ENCODE assay signal across 8 cellular contexts in genomic region chr6:34674930-34675329, GRCh38. TPM values are rescaled to one million over a fixed set of nuclear protein-coding genes. Genes with fewer than 3 reads are reported as not detected.
A peak's percentile ranks its signal among the peaks of the same experiment; 100 is the strongest.
DNase-seq lines count a peak whose midpoint lies in the region; ATAC-seq and TF ChIP-seq lines count a peak whose summit lies in the region.
"Not testable (repeated sequence)": the region's sequence is repeated elsewhere in the genome, so short reads cannot be mapped to it uniquely, and the experiment has no call there.

No MANE protein-coding gene starts in this region.

- WGBS in transverse colon (ENCODE audit: low coverage in 1 of 2), 2 donors: 69 to 82% methylated on average over 6 to 9 of the region's 9 CpGs

- H3K4me3 Mint-ChIP-seq in activated T-helper 2 cell treated with anti-CD3 and anti-CD28 coated beads, Interferon-gamma antibody, Interleukin-2, Interleukin-4, amounts not matched to agents 10 μg/mL and 5 μg/mL and 100 μg/mL, durations not matched to agents 14 hours and 24 hours and 36 hours (ENCODE audit: low read depth); central memory CD8-positive, alpha-beta T cell: not testable (repeated sequence)
- peak overlapping the region; percentile 77 for H3K4me3 Mint-ChIP-seq in memory B cell

- H3K27ac ChIP-seq in VCaP (peak overlapping the region; percentile 5), transverse colon (peak overlapping the region; percentile 49 to 76 (median 66))

- H3K4me3 ChIP-seq in GM06990 (replicated peaks; ENCODE audit: low read depth, low read length); transverse colon: not testable (repeated sequence)

- H3K4me1 Mint-ChIP-seq in activated T-helper 2 cell treated with anti-CD3 and anti-CD28 coated beads, Interferon-gamma antibody, Interleukin-2, Interleukin-4, amounts not matched to agents 10 μg/mL and 5 μg/mL and 100 μg/mL, durations not matched to agents 14 hours and 24 hours and 36 hours (ENCODE audit: low read depth): peaks cover 42% of the 10 kb centered on the region
- H3K4me1 Mint-ChIP-seq in central memory CD8-positive, alpha-beta T cell: peaks cover 61% of the 10 kb centered on the region
- peaks cover 42% of the 10 kb centered on the region for H3K4me1 Mint-ChIP-seq in memory B cell

- not testable (repeated sequence) for H3K9me3 Mint-ChIP-seq in activated T-helper 2 cell treated with anti-CD3 and anti-CD28 coated beads, Interferon-gamma antibody, Interleukin-2, Interleukin-4, amounts not matched to agents 10 μg/mL and 5 μg/mL and 100 μg/mL, durations not matched to agents 14 hours and 24 hours and 36 hours; central memory CD8-positive, alpha-beta T cell; memory B cell

- in situ Hi-C loops in transverse colon (cut with MboI; ENCODE audit: low pct_ligation_motif_present in 1 of 4, low pct_unique_long_range_greater_than_20kb in 1 of 4, low sequenced_read_pairs in 3 of 4): not testable (repeated sequence)

- not testable (repeated sequence) for H3K9me3 ChIP-seq in transverse colon

- TF ChIP-seq CTCF in GM06990 (IDR thresholded peaks at IDR 0.05; ENCODE audit: insufficient read depth, low read length, poor library complexity, severe bottlenecking); VCaP (conservative IDR thresholded peaks at IDR 0.05); transverse colon (IDR thresholded peaks at IDR 0.05): not testable (repeated sequence)

- DNase-seq in GM06990 (ENCODE audit: extremely low read depth, insufficient read length) (peak; percentile 69), NAMALWA (ENCODE audit: low spot score) (peak; percentile 79), memory B cell (ENCODE audit: low spot score in 2 of 2) (peak in 1 of 2 donors; percentile 31), transverse colon (peak; percentile 38)
- not testable (repeated sequence) for DNase-seq in activated T-helper 2 cell treated with anti-CD3 and anti-CD28 coated beads, Interferon-gamma antibody, Interleukin-2, Interleukin-4, amounts not matched to agents 10 μg/mL and 5 μg/mL and 100 μg/mL, durations not matched to agents 14 hours and 24 hours and 36 hours (ENCODE audit: low spot score); central memory CD8-positive, alpha-beta T cell (ENCODE audit: low spot score in 2 of 2)

- H3K36me3 Mint-ChIP-seq in activated T-helper 2 cell treated with anti-CD3 and anti-CD28 coated beads, Interferon-gamma antibody, Interleukin-2, Interleukin-4, amounts not matched to agents 10 μg/mL and 5 μg/mL and 100 μg/mL, durations not matched to agents 14 hours and 24 hours and 36 hours (ENCODE audit: low read depth): peaks cover 15% of the 10 kb centered on the region
- peaks cover 13% of the 10 kb centered on the region for H3K36me3 Mint-ChIP-seq in central memory CD8-positive, alpha-beta T cell (ENCODE audit: insufficient read depth)
- not testable (repeated sequence) for H3K36me3 Mint-ChIP-seq in memory B cell

- TF ChIP-seq POLR2A in transverse colon (IDR thresholded peaks at IDR 0.05): not testable (repeated sequence)

- H3K27me3 Mint-ChIP-seq in activated T-helper 2 cell treated with anti-CD3 and anti-CD28 coated beads, Interferon-gamma antibody, Interleukin-2, Interleukin-4, amounts not matched to agents 10 μg/mL and 5 μg/mL and 100 μg/mL, durations not matched to agents 14 hours and 24 hours and 36 hours (ENCODE audit: low read depth); central memory CD8-positive, alpha-beta T cell; memory B cell: not testable (repeated sequence)

- intact Hi-C loops in activated T-helper 2 cell treated with anti-CD3 and anti-CD28 coated beads, Interferon-gamma antibody, Interleukin-2, Interleukin-4, amounts not matched to agents 10 μg/mL and 5 μg/mL and 100 μg/mL, durations not matched to agents 14 hours and 24 hours and 36 hours (cut with micrococcal nuclease): loop anchor here (1.0 to 5.0 kb wide), 2 partner anchors 19 to 82 kb away; partner anchors contain the start of gene SNRPC
- intact Hi-C loops in transverse colon (cut with DNase I; ENCODE audit: low total_unique reads): not testable (repeated sequence)

- not testable (repeated sequence) for H3K36me3 ChIP-seq in GM06990 (ENCODE audit: control insufficient read depth, insufficient read depth, low read length); transverse colon

- H3K27ac Mint-ChIP-seq in activated T-helper 2 cell treated with anti-CD3 and anti-CD28 coated beads, Interferon-gamma antibody, Interleukin-2, Interleukin-4, amounts not matched to agents 10 μg/mL and 5 μg/mL and 100 μg/mL, durations not matched to agents 14 hours and 24 hours and 36 hours: peak overlapping the region; percentile 70
- peak overlapping the region; percentile 89 for H3K27ac Mint-ChIP-seq in central memory CD8-positive, alpha-beta T cell (ENCODE audit: low read depth)
- peak overlapping the region; percentile 98 for H3K27ac Mint-ChIP-seq in memory B cell

- H3K4me1 ChIP-seq in transverse colon: peaks cover 13 to 55% (median 42%) of the 10 kb centered on the region in 4 donors

- peak; percentile 32 for ATAC-seq in GM19397 (IDR thresholded peaks at IDR 0.05; ENCODE audit: unreplicated experiment)
- ATAC-seq in central memory CD8-positive, alpha-beta T cell (replicated peaks; ENCODE audit: extremely low read depth, poor library complexity, severe bottlenecking): not testable (repeated sequence)
- ATAC-seq in memory B cell (ENCODE audit: low read depth): peak; percentile 21

- H3K27me3 ChIP-seq in GM06990 (replicated peaks; ENCODE audit: control insufficient read depth, insufficient read depth, low read length); transverse colon: not testable (repeated sequence)

- not testable (repeated sequence) for TF ChIP-seq EP300 in transverse colon (IDR thresholded peaks at IDR 0.05; ENCODE audit: low read depth)

RNA-seq across cellular contexts. Expression of gene ILRUN, which starts 21.6 kb away (rescaled TPM):
- total RNA-seq in activated T-helper 2 cell treated with anti-CD3 and anti-CD28 coated beads, Interferon-gamma antibody, Interleukin-2, Interleukin-4, amounts not matched to agents 10 μg/mL and 5 μg/mL and 100 μg/mL, durations not matched to agents 14 hours and 24 hours and 36 hours: 68.7 and 72.9 TPM in 2 replicates
- total RNA-seq in transverse colon: 10 to 100 TPM; 34.8 to 81.0 (median 52.9) TPM
